ENCODE assay signal across 10 cellular contexts in the genomic region with DNA sequence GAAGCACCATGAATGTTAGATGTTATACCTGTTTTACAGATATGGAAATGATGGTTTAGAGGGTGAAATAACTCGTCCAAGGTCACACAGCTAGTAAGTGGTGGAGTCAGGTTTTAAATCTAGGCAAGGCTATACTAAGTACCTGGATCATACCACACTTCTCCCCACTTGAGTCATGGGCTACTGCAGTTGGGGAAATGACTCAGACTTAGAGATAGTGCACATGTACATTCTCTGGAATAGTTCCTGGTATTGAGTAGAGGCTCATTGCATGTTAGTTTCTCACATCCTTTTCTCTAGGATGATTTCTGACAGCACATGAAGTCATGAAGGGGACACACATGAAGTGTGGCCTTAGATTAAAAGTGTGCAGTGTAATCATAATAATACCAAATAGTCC.
DNase-seq lines count a peak whose midpoint lies in the region; ATAC-seq, FAIRE-seq and TF ChIP-seq lines count a peak whose summit lies in the region.
"Had no signal": no experiment of that assay in that cellular context is flagged by ENCODE, and none has a peak within 500 bp of the region (broad histone marks: within the 10 kb centered on the region; RNA-seq: fewer than 3 reads in every experiment).

No MANE protein-coding gene starts in this region.

- CTCF ChIA-PET in activated B cell treated with CpG ODN at 0.5 μM for 24 hours (lab: Charles Lee) = no interaction called here
- CTCF ChIA-PET in WTC11 (lab: Charles Lee) = no interaction called here

- peak; percentile 86 for ATAC-seq in HG02981 (IDR thresholded peaks at IDR 0.05; ENCODE audit: unreplicated experiment)
- peak; percentile 74 for ATAC-seq in activated B cell treated with CpG ODN at 0.5 μM for 24 hours (ENCODE audit: low read depth)
- ATAC-seq in WTC11 = no peak

- no peaks in the 10 kb centered on the region for H3K27me3 Mint-ChIP-seq in activated T-cell treated with anti-CD3 and anti-CD28 coated beads, Interleukin-2, amount 50 U/mL, for 24 hours
- H3K27me3 Mint-ChIP-seq in activated B cell treated with CpG ODN at 0.5 μM for 24 hours (no peaks in the 10 kb centered on the region), WTC11 (ENCODE audit: low read depth) (no peaks in the 10 kb centered on the region; the same call in 1 of the 2 replicates), endothelial cell (ENCODE audit: unreplicated experiment) (no peaks in the 10 kb centered on the region)
- H3K27me3 Mint-ChIP-seq: B cell, memory B cell had no signal

- TF ChIP-seq CTCF in activated B cell treated with CpG ODN at 0.5 μM for 24 hours (IDR thresholded peaks at IDR 0.05) (no peak), retinal pigment epithelial cell (conservative IDR thresholded peaks at IDR 0.05; ENCODE audit: low read depth, low read length) (no peak), WTC11 (IDR thresholded peaks at IDR 0.05) (no peak), endothelial cell (IDR thresholded peaks at IDR 0.05; ENCODE audit: unreplicated experiment) (no peak)

- intact Hi-C loops in activated B cell treated with CpG ODN at 0.5 μM for 24 hours (cut with micrococcal nuclease) = no loop called here

- H3K4me1 Mint-ChIP-seq in activated T-cell treated with anti-CD3 and anti-CD28 coated beads, Interleukin-2, amount 50 U/mL, for 24 hours (ENCODE audit: low read depth) = peaks cover 58% of the 10 kb centered on the region
- peaks cover 5% of the 10 kb centered on the region for H3K4me1 Mint-ChIP-seq in activated B cell treated with CpG ODN at 0.5 μM for 24 hours
- H3K4me1 Mint-ChIP-seq in WTC11 = no peaks in the 10 kb centered on the region
- no peaks in the 10 kb centered on the region for H3K4me1 Mint-ChIP-seq in endothelial cell (ENCODE audit: unreplicated experiment)

- peaks cover 14% of the 10 kb centered on the region for H3K9me3 Mint-ChIP-seq in activated T-cell treated with anti-CD3 and anti-CD28 coated beads, Interleukin-2, amount 50 U/mL, for 24 hours
- peaks cover 3% of the 10 kb centered on the region for H3K9me3 Mint-ChIP-seq in activated B cell treated with CpG ODN at 0.5 μM for 24 hours
- peaks cover 13% of the 10 kb centered on the region for H3K9me3 Mint-ChIP-seq in WTC11
- H3K9me3 Mint-ChIP-seq in endothelial cell (ENCODE audit: unreplicated experiment) = no peaks in the 10 kb centered on the region
- H3K9me3 Mint-ChIP-seq: memory B cell had no signal

- POLR2A ChIA-PET in activated B cell treated with CpG ODN at 0.5 μM for 24 hours (lab: Charles Lee) = interaction anchor here (1.2 kb wide), 1 partner anchor 225 kb away, joined by 3 read pairs; no protein-coding TSS in a partner anchor
- POLR2A ChIA-PET in WTC11 (lab: Charles Lee) = no interaction called here

- DNase-seq in activated T-cell treated with anti-CD3 and anti-CD28 coated beads, Interleukin-2, amount 50 U/mL, for 24 hours = no peak
- DNase-seq in activated T-cell treated with anti-CD3 and anti-CD28 coated beads, Interleukin-2, amount 50 U/mL, for 1 hour = no peak
- DNase-seq in activated B cell treated with CpG ODN at 0.5 μM for 24 hours (no peak), retinal pigment epithelial cell (ENCODE audit: low read depth) (peak; percentile 10), WTC11 (ENCODE audit: low spot score) (no peak), endothelial cell (ENCODE audit: low spot score) (no peak), HTR-8/SVneo (ENCODE audit: insufficient read length, low spot score) (no peak)

- H3K36me3 Mint-ChIP-seq in activated T-cell treated with anti-CD3 and anti-CD28 coated beads, Interleukin-2, amount 50 U/mL, for 24 hours (ENCODE audit: low read depth) = no peaks in the 10 kb centered on the region
- H3K36me3 Mint-ChIP-seq in activated B cell treated with CpG ODN at 0.5 μM for 24 hours (ENCODE audit: low read depth) (no peaks in the 10 kb centered on the region), WTC11 (peaks cover 8% of the 10 kb centered on the region), endothelial cell (ENCODE audit: low read depth, unreplicated experiment) (no peaks in the 10 kb centered on the region)
- H3K36me3 Mint-ChIP-seq: memory B cell had no signal

- H3K27ac Mint-ChIP-seq in activated T-cell treated with anti-CD3 and anti-CD28 coated beads, Interleukin-2, amount 50 U/mL, for 24 hours = peak overlapping the region; percentile 93
- H3K27ac Mint-ChIP-seq in activated B cell treated with CpG ODN at 0.5 μM for 24 hours = no peak overlapping the region
- no peak overlapping the region for H3K27ac Mint-ChIP-seq in WTC11
- no peak overlapping the region for H3K27ac Mint-ChIP-seq in endothelial cell (ENCODE audit: unreplicated experiment)
- H3K27ac Mint-ChIP-seq: B cell, memory B cell had no signal

- peak overlapping the region; percentile 5 for H3K4me3 Mint-ChIP-seq in activated T-cell treated with anti-CD3 and anti-CD28 coated beads, Interleukin-2, amount 50 U/mL, for 24 hours
- no peak overlapping the region for H3K4me3 Mint-ChIP-seq in activated B cell treated with CpG ODN at 0.5 μM for 24 hours
- no peak overlapping the region for H3K4me3 Mint-ChIP-seq in WTC11
- H3K4me3 Mint-ChIP-seq in endothelial cell (ENCODE audit: unreplicated experiment) = no peak overlapping the region
- H3K4me3 Mint-ChIP-seq: B cell, memory B cell had no signal

- no peak overlapping the region for H3K4me3 ChIP-seq in retinal pigment epithelial cell (ENCODE audit: low read length)

- no peak for FAIRE-seq in HTR-8/SVneo (lab: Jason Lieb, UNC)

TF ChIP-seq in WTC11, 78 proteins besides CTCF, POLR2A, EP300 and RAD21:
- TF ChIP-seq ESRRA (CRISPR knock-in tag; IDR thresholded peaks at IDR 0.05; ENCODE audit: borderline replicate concordance) = no peak
- TF ChIP-seq, protein P1, sequence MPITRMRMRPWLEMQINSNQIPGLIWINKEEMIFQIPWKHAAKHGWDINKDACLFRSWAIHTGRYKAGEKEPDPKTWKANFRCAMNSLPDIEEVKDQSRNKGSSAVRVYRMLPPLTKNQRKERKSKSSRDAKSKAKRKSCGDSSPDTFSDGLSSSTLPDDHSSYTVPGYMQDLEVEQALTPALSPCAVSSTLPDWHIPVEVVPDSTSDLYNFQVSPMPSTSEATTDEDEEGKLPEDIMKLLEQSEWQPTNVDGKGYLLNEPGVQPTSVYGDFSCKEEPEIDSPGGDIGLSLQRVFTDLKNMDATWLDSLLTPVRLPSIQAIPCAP (CRISPR knock-in tag; IDR thresholded peaks at IDR 0.05) = no peak
- no peak for TF ChIP-seq GRHL2 (CRISPR knock-in tag; IDR thresholded peaks at IDR 0.05; ENCODE audit: insufficient replicate concordance, severe bottlenecking)
- TF ChIP-seq ZNF423 (CRISPR knock-in tag; IDR thresholded peaks at IDR 0.05) = no peak
TF ChIP-seq in WTC11: peak in this region for 0.
